In genomic region chr9:99169982-99170761, GRCh38 we compare ENCODE assay signal across 11 cellular contexts. TPM values are rescaled to one million over a fixed set of nuclear protein-coding genes. Genes with fewer than 3 reads are reported as not detected.
DNase-seq lines count a peak whose midpoint lies in the region; ATAC-seq and TF ChIP-seq lines count a peak whose summit lies in the region.
"Had no signal": no experiment of that assay in that cellular context is flagged by ENCODE, and none has a peak within 500 bp of the region (broad histone marks: within the 10 kb centered on the region; RNA-seq: fewer than 3 reads in every experiment).

No MANE protein-coding gene starts in this region.

- peak; percentile 17 for DNase-seq in COLO668 (lab: John Stamatoyannopoulos, UW; ENCODE audit: unreplicated experiment)
- DNase-seq in NCI-H1417 (lab: John Stamatoyannopoulos, UW), result peak in 2 of 3 experiments; percentile 96 to 100
- DNase-seq in SK-MEL-5 (ENCODE audit: low read depth, low spot score), result peak; percentile 41
- DNase-seq in kidney epithelial cell (ENCODE audit: low read depth), result no peak
- no peak for DNase-seq in ascending aorta (ENCODE audit: low spot score in 2 of 2)
- no peak for DNase-seq in activated CD4-positive, alpha-beta T cell treated with anti-CD3 and anti-CD28 coated beads, Interleukin-2, amount 50 U/mL, for 48 hours
- no peak for DNase-seq in nucleus accumbens (lab: John Stamatoyannopoulos, UW)
- DNase-seq: activated T-cell treated with anti-CD3 and anti-CD28 coated beads, Interleukin-2, amount 50 U/mL, for 4 hours; occipital lobe had no signal

- H3K27me3 ChIP-seq in kidney epithelial cell (ENCODE audit: control insufficient read depth, insufficient read depth, low read length), result no peaks in the 10 kb centered on the region
- H3K27me3 ChIP-seq in ascending aorta, result no peaks in the 10 kb centered on the region

- in situ Hi-C loops in SK-MEL-5 (cut with HindIII; ENCODE audit: low pct_unique_long_range_greater_than_20kb, low sequenced_read_pairs), result no loop called here

- H3K36me3 ChIP-seq in kidney epithelial cell (ENCODE audit: control insufficient read depth, insufficient read depth, low read length), result no peaks in the 10 kb centered on the region
- H3K36me3 ChIP-seq in ascending aorta, result no peaks in the 10 kb centered on the region

- H3K9me3 ChIP-seq in ascending aorta, result no peaks in the 10 kb centered on the region

- H3K4me3 ChIP-seq in kidney epithelial cell (ENCODE audit: low read depth, low read length) (no peak overlapping the region), ascending aorta (no peak overlapping the region)

- peak; percentile 22 for TF ChIP-seq CTCF in kidney epithelial cell (IDR thresholded peaks at IDR 0.05; ENCODE audit: insufficient read depth, low read length, poor library complexity, severe bottlenecking)
- TF ChIP-seq CTCF in ascending aorta (IDR thresholded peaks at IDR 0.05), result no peak

- ATAC-seq in GM21737 (IDR thresholded peaks at IDR 0.05; ENCODE audit: unreplicated experiment), result no peak
- ATAC-seq: activated T-cell treated with anti-CD3 and anti-CD28 coated beads, Interleukin-2, amount 50 U/mL, for 4 hours had no signal

- H3K4me1 ChIP-seq in ascending aorta, result no peaks in the 10 kb centered on the region

- intact Hi-C loops in ascending aorta (cut with DNase I), result no loop called here

- no peak overlapping the region for H3K27ac ChIP-seq in ascending aorta
- H3K27ac ChIP-seq: VCaP had no signal

RNA-seq across cellular contexts. Expression of gene ALG2, which starts 51.6 kb away (rescaled TPM):
- 60.0 and 64.0 TPM in 2 replicates for total RNA-seq in SK-MEL-5 (2014; rRNA removed; shearing (Covaris generic))
- polyA plus RNA-seq in SK-MEL-5 (2015; cell fraction: cytosol; rRNA removed), result 54.2 and 59.0 TPM in 2 replicates
- polyA plus RNA-seq in SK-MEL-5 (2015; cell fraction: nucleus; rRNA removed), result 44.1 and 53.1 TPM in 2 replicates
- 52.4 and 54.1 TPM in 2 replicates for total RNA-seq in kidney epithelial cell
- total RNA-seq in ascending aorta, result 17.1 TPM

RNA-seq across cellular contexts. Expression of gene SEC61B, which starts 51.9 kb away (rescaled TPM):
- 178 and 189 TPM in 2 replicates for total RNA-seq in SK-MEL-5 (2014; rRNA removed; shearing (Covaris generic))
- polyA plus RNA-seq in SK-MEL-5 (2015; cell fraction: cytosol; rRNA removed), result 131 and 172 TPM in 2 replicates
- polyA plus RNA-seq in SK-MEL-5 (2015; cell fraction: nucleus; rRNA removed), result 24.3 and 42.6 TPM in 2 replicates
- 230 and 244 TPM in 2 replicates for total RNA-seq in kidney epithelial cell
- total RNA-seq in ascending aorta, result 88.7 TPM

Comparison
In these comparisons a context has a peak if more than half of its experiments do, and no peak if none do; other contexts are left out.
1. DNase-seq: peak in COLO668 (single experiment), NCI-H1417 (2 of 3) and SK-MEL-5 (single experiment); none in kidney epithelial cell (single experiment), ascending aorta (0 of 2), activated CD4-positive, alpha-beta T cell treated with anti-CD3 and anti-CD28 coated beads, Interleukin-2, amount 50 U/mL, for 48 hours (0 of 2) and nucleus accumbens (0 of 56).